Comparison of ENCODE assay signal across 8 cellular contexts in the genomic region with DNA sequence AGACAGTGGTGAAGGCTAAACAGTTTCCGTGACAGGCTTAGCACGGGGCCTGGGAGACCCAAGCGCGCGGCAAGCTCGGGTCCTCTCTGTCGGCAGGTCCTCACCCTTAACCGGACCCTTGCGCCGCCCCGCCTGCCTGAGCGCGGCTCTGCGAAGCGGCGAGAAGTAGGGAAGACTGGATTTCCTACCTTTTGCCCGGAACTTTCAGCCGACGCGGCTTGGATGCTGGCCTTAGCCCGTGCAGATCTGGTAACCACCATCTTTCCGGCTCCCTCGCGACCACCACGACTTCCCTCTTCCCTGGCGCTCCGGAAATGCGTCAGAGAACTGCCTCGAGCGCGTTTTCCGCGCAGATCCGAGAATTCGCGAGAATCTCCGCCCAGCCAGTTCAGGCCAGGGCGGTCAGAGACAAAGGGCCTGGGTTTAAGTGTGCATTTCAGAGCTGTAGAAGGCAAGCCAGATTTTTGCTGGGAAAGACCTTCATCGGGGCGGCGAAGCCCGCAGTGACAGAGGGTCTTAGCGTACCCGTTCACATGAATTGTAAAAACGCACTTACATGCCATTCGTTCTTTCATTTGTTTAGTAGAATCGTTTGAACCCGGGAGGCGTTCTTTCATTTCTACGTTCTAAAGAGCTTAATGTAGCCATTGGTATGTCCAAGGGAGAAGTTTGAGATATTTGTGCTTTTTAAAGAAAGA. TPM values are rescaled to one million over a fixed set of nuclear protein-coding genes. Genes with fewer than 3 reads are reported as not detected.
A peak's percentile ranks its signal among the peaks of the same experiment; 100 is the strongest.
DNase-seq lines count a peak whose midpoint lies in the region; ATAC-seq, FAIRE-seq and TF ChIP-seq lines count a peak whose summit lies in the region.

A gene with protein sequence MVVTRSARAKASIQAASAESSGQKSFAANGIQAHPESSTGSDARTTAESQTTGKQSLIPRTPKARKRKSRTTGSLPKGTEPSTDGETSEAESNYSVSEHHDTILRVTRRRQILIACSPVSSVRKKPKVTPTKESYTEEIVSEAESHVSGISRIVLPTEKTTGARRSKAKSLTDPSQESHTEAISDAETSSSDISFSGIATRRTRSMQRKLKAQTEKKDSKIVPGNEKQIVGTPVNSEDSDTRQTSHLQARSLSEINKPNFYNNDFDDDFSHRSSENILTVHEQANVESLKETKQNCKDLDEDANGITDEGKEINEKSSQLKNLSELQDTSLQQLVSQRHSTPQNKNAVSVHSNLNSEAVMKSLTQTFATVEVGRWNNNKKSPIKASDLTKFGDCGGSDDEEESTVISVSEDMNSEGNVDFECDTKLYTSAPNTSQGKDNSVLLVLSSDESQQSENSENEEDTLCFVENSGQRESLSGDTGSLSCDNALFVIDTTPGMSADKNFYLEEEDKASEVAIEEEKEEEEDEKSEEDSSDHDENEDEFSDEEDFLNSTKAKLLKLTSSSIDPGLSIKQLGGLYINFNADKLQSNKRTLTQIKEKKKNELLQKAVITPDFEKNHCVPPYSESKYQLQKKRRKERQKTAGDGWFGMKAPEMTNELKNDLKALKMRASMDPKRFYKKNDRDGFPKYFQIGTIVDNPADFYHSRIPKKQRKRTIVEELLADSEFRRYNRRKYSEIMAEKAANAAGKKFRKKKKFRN (minus strand): TSS at position 318 of the 698 bp plus-strand sequence. CDS start 58 bp downstream, at position 260.

- H3K9ac ChIP-seq in kidney (ENCODE audit: low read length in 2 of 2), result peak within 1 kb of the TSS; percentile 93 to 97

- H3K9me3 ChIP-seq in kidney (ENCODE audit: control insufficient read depth in 1 of 2, low read length in 2 of 2), result no peaks in the 10 kb centered on the region

- intact Hi-C loops in kidney (cut with DNase I), result no loop called here

- DNase-seq in AG10803 (ENCODE audit: low read depth), result peak; percentile 85
- peak; percentile 82 for DNase-seq in NCI-H446 treated with DMSO at 0.1 percent for 48 hours (lab: John Stamatoyannopoulos, UW)
- DNase-seq in activated CD4-positive, alpha-beta T cell treated with anti-CD3 and anti-CD28 coated beads for 1 hour, result peak; percentile 81
- DNase-seq in cerebellum (ENCODE audit: low spot score), result peak; percentile 92
- peak; percentile 96 for DNase-seq in kidney
- DNase-seq in stimulated activated CD4-positive, alpha-beta T cell treated with anti-CD3 and anti-CD28 coated beads, Interleukin-15, amount 100 ng/mL, for 24 hours, result peak; percentile 94

- H3K4me1 ChIP-seq in kidney (ENCODE audit: control insufficient read depth in 1 of 2, insufficient read depth in 1 of 2, low read depth in 1 of 2, low read length in 2 of 2), result peaks cover 2 to 6% of the 10 kb centered on the region in 2 donors

- peaks cover 15 to 33% of the 10 kb centered on the region in 2 donors for H3K36me3 ChIP-seq in kidney (ENCODE audit: control insufficient read depth in 1 of 2, insufficient read depth in 2 of 2, low read length in 2 of 2)

- ATAC-seq in GM19035 (IDR thresholded peaks at IDR 0.05; ENCODE audit: unreplicated experiment), result peak; percentile 94
- peak; percentile 95 for ATAC-seq in HG03354 (IDR thresholded peaks at IDR 0.05; ENCODE audit: poor library complexity, severe bottlenecking, unreplicated experiment)

- TF ChIP-seq CTCF in AG10803 (conservative IDR thresholded peaks at IDR 0.05; ENCODE audit: low read length) (no peak), kidney (IDR thresholded peaks at IDR 0.05; ENCODE audit: borderline replicate concordance, extremely low read depth, insufficient read depth) (no peak)

- H3K4me3 ChIP-seq in AG10803 (ENCODE audit: low read length) (peak within 1 kb of the TSS; percentile 94), kidney (ENCODE audit: low read length in 2 of 2) (peak within 1 kb of the TSS; percentile 99)

- no peak for FAIRE-seq in kidney (lab: Jason Lieb, UNC)

- peak within 1 kb of the TSS; percentile 85 to 96 for H3K27ac ChIP-seq in kidney (ENCODE audit: low read depth in 2 of 2, low read length in 2 of 2)

RNA-seq across cellular contexts. Expression of the gene that starts here (rescaled TPM):
- 15.8 TPM for total RNA-seq in cerebellum
- total RNA-seq in kidney, result 48.4 TPM
- polyA plus RNA-seq in kidney (ENCODE audit: insufficient read depth, low read depth, low replicate concordance), result 47.3 TPM

Comparison
In these comparisons a context has a peak if more than half of its experiments do, and no peak if none do; other contexts are left out.
1. Peak in every context shown above with its lines: DNase-seq, ATAC-seq, H3K4me3 ChIP-seq and H3K27ac ChIP-seq.